24 cellular contexts compared by ENCODE assay signal in genomic region chr20:35237486-35237885, GRCh38. TPM values are rescaled to one million over a fixed set of nuclear protein-coding genes. Genes with fewer than 3 reads are reported as not detected.
DNase-seq lines count a peak whose midpoint lies in the region; TF ChIP-seq lines count a peak whose summit lies in the region.
"Had no signal": no experiment of that assay in that cellular context is flagged by ENCODE, and none has a peak within 500 bp of the region (broad histone marks: within the 10 kb centered on the region; RNA-seq: fewer than 3 reads in every experiment).

No MANE protein-coding gene starts in this region.

- in situ Hi-C loops in brain microvascular endothelial cell (cut with HindIII; ENCODE audit: low pct_ligation_motif_present, low sequenced_read_pairs), result no loop called here
- in situ Hi-C loops in KBM-7 (cut with MboI; ENCODE audit: low pct_unique_long_range_greater_than_20kb, low sequenced_read_pairs), result no loop called here

- DNase-seq in AG10803 (ENCODE audit: low read depth), result peak; percentile 76
- peak; percentile 75 for DNase-seq in ELR (ENCODE audit: low read depth)
- peak; percentile 30 for DNase-seq in M059J (ENCODE audit: low read depth)
- peak; percentile 10 for DNase-seq in fibroblast of villous mesenchyme (ENCODE audit: low read depth)
- DNase-seq in brain microvascular endothelial cell, result no peak
- no peak for DNase-seq in NCI-H2196 (lab: John Stamatoyannopoulos, UW; ENCODE audit: unreplicated experiment)
- DNase-seq in KBM-7, result no peak
- DNase-seq in activated CD4-positive, CD25-positive, alpha-beta regulatory T cell treated with anti-CD3 and anti-CD28 coated beads, Interleukin-2, amount 50 U/mL, for 72 hours, result no peak
- DNase-seq: Caco-2; CD4-positive, alpha-beta T cell; IMR-90; Karpas-422; MG63; NCI-H1048; NCI-H1436; NCI-H1930; NCI-H345; NCI-H524 treated with DMSO at 0.1 percent for 48 hours; SW 1271 had no signal

- no peak overlapping the region for H3K27ac ChIP-seq in brain microvascular endothelial cell
- H3K27ac ChIP-seq: SJSA1 had no signal

- TF ChIP-seq CTCF in AG10803 (conservative IDR thresholded peaks at IDR 0.05; ENCODE audit: low read length) (no peak), fibroblast of villous mesenchyme (IDR thresholded peaks at IDR 0.05; ENCODE audit: insufficient read depth, low read depth, low read length) (no peak), brain microvascular endothelial cell (IDR thresholded peaks at IDR 0.05; ENCODE audit: low read depth, low read length, missing control alignments) (no peak)

- H3K36me3 ChIP-seq in brain microvascular endothelial cell (replicated peaks), result no peaks in the 10 kb centered on the region
- H3K36me3 ChIP-seq: MG63, SJSA1 had no signal

- no peaks in the 10 kb centered on the region for H3K27me3 ChIP-seq in brain microvascular endothelial cell (replicated peaks)
- H3K27me3 ChIP-seq: MG63, SJSA1 had no signal

- H3K4me3 ChIP-seq in AG10803 (ENCODE audit: low read length) (no peak overlapping the region), fibroblast of villous mesenchyme (ENCODE audit: low read depth, low read length) (no peak overlapping the region), brain microvascular endothelial cell (ENCODE audit: low read depth, low read length) (no peak overlapping the region)
- H3K4me3 ChIP-seq: MG63, SJSA1 had no signal

RNA-seq across cellular contexts. Expression of gene MMP24, which starts 11.0 kb away (rescaled TPM):
- total RNA-seq in M059J (2014; rRNA removed; shearing (Covaris generic)), result 1.7 and 4.4 TPM in 2 replicates
- total RNA-seq in fibroblast of villous mesenchyme, result 0.32 and 0.43 TPM in 2 replicates
- total RNA-seq: B cell; CD4-positive, alpha-beta T cell had no signal

RNA-seq across cellular contexts. Expression of gene MMP24OS, which starts 40.4 kb away (rescaled TPM):
- 10.6 and 19.4 TPM in 2 replicates for total RNA-seq in M059J (2014; rRNA removed; shearing (Covaris generic))
- total RNA-seq in fibroblast of villous mesenchyme, result 14.7 and 16.8 TPM in 2 replicates

RNA-seq across cellular contexts. Expression of gene EIF6, which starts 47.1 kb away (rescaled TPM):
- 303 and 313 TPM in 2 replicates for total RNA-seq in M059J (2014; rRNA removed; shearing (Covaris generic))
- 107 and 123 TPM in 2 replicates for total RNA-seq in fibroblast of villous mesenchyme

RNA-seq across cellular contexts. Expression of gene FAM83C, which starts 54.7 kb away (rescaled TPM):
- total RNA-seq in M059J (2014; rRNA removed; shearing (Covaris generic)), result 0.02 TPM in 1 of 2 replicates, not detected in the other
- total RNA-seq in fibroblast of villous mesenchyme, result not detected in 2 replicates
- total RNA-seq: A673; B cell; Caco-2; CD4-positive, alpha-beta T cell; H4; HT1080; IMR-90; SJSA1 had no signal

Comparison
In these comparisons a context has a peak if more than half of its experiments do, and no peak if none do; other contexts are left out.
1. DNase-seq: peak in AG10803 (single experiment), ELR (single experiment), M059J (single experiment) and fibroblast of villous mesenchyme (single experiment); none in brain microvascular endothelial cell (single experiment), NCI-H2196 (single experiment), KBM-7 (single experiment) and activated CD4-positive, CD25-positive, alpha-beta regulatory T cell treated with anti-CD3 and anti-CD28 coated beads, Interleukin-2, amount 50 U/mL, for 72 hours (single experiment).